Comparison of ENCODE assay signal across 8 cellular contexts in the genomic region with DNA sequence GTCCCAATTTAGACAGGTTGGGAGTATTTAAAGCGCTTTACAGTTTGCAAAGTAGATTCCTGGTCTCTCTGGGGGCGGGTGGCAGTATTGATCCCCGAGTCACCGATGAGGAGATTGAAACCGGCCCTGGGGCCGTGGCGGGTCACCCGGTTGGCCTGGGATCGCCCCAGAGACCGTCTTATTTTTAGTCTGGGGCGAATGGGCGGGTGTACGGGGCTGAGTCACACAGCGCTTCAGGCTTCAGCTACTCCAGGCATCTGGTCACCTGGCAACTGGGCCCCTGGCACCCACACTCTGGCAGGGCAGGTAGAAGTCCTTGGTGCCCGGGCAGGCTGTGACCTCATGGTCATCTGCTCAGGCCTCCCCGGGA. TPM values are rescaled to one million over a fixed set of nuclear protein-coding genes. Genes with fewer than 3 reads are reported as not detected.
DNase-seq lines count a peak whose midpoint lies in the region; ATAC-seq and TF ChIP-seq lines count a peak whose summit lies in the region.

No MANE protein-coding gene starts in this region.

- peaks cover 32 to 41% of the 10 kb centered on the region in 2 donors for H3K4me1 ChIP-seq in mucosa of rectum (ENCODE audit: control insufficient read depth in 2 of 2, insufficient read depth in 2 of 2, low read length in 2 of 2)
- peaks cover 26 to 50% (median 45%) of the 10 kb centered on the region in 4 donors for H3K4me1 ChIP-seq in transverse colon

- 0% methylated on average over 14 of the region's 16 CpGs; no CpG with 5 or more reads in 1 of the 2 donors for WGBS in transverse colon (ENCODE audit: low coverage in 1 of 2), 2 donors

- peaks cover 7% of the 10 kb centered on the region for H3K36me3 Mint-ChIP-seq in activated CD4-positive, alpha-beta T cell treated with anti-CD3 and anti-CD28 coated beads, Interleukin-2, amount 10 ng/mL, durations not matched to agents 7 days and 5 days (ENCODE audit: low read depth)

- peak overlapping the region; percentile 85 to 88 for H3K9ac ChIP-seq in mucosa of rectum (ENCODE audit: low read depth in 1 of 2, low read length in 2 of 2)

- no peaks in the 10 kb centered on the region for H3K27me3 ChIP-seq in mucosa of rectum (ENCODE audit: control insufficient read depth in 2 of 2, insufficient read depth in 2 of 2, low read length in 2 of 2)
- no peaks in the 10 kb centered on the region for H3K27me3 ChIP-seq in transverse colon

- POLR2A ChIA-PET in activated CD4-positive, alpha-beta T cell treated with anti-CD3 and anti-CD28 coated beads, Interleukin-2, amount 10 ng/mL, durations not matched to agents 7 days and 5 days (lab: Charles Lee) = interaction anchor here (0.7 kb wide), 1 partner anchor 37 kb away, joined by 3 read pairs; no protein-coding TSS in a partner anchor

- intact Hi-C loops in transverse colon (cut with DNase I; ENCODE audit: low total_unique reads) = no loop called here

- DNase-seq in GM12864 (ENCODE audit: low read depth) (no peak), HK-2 (ENCODE audit: unreplicated experiment) (peak; percentile 89), epithelial cell of proximal tubule (ENCODE audit: low read depth) (peak; percentile 60), transverse colon (peak; percentile 66)
- peak; percentile 35 for DNase-seq in activated CD4-positive, alpha-beta T cell treated with anti-CD3 and anti-CD28 coated beads, Interleukin-2, amount 10 ng/mL, durations not matched to agents 7 days and 5 days

- peaks cover 38% of the 10 kb centered on the region for H3K4me1 Mint-ChIP-seq in activated CD4-positive, alpha-beta T cell treated with anti-CD3 and anti-CD28 coated beads, Interleukin-2, amount 10 ng/mL, durations not matched to agents 7 days and 5 days

- TF ChIP-seq EP300 in transverse colon (IDR thresholded peaks at IDR 0.05; ENCODE audit: low read depth) = no peak

- H3K27ac ChIP-seq in mucosa of rectum (ENCODE audit: low read depth in 2 of 2, low read length in 2 of 2) (peak overlapping the region; percentile 93 to 96), transverse colon (peak overlapping the region; percentile 91 to 99 (median 96))

- H3K4me3 Mint-ChIP-seq in activated CD4-positive, alpha-beta T cell treated with anti-CD3 and anti-CD28 coated beads, Interleukin-2, amount 10 ng/mL, durations not matched to agents 7 days and 5 days = peak overlapping the region; percentile 76

- ATAC-seq in HG03457 (IDR thresholded peaks at IDR 0.05; ENCODE audit: unreplicated experiment) (no peak), GM19324 (IDR thresholded peaks at IDR 0.05; ENCODE audit: low FRiP score, unreplicated experiment) (no peak)

- no peaks in the 10 kb centered on the region for H3K9me3 ChIP-seq in mucosa of rectum (ENCODE audit: control insufficient read depth in 2 of 2, low read length in 2 of 2)
- no peaks in the 10 kb centered on the region for H3K9me3 ChIP-seq in transverse colon

- H3K9me3 Mint-ChIP-seq in activated CD4-positive, alpha-beta T cell treated with anti-CD3 and anti-CD28 coated beads, Interleukin-2, amount 10 ng/mL, durations not matched to agents 7 days and 5 days = no peaks in the 10 kb centered on the region

- no peaks in the 10 kb centered on the region for H3K27me3 Mint-ChIP-seq in activated CD4-positive, alpha-beta T cell treated with anti-CD3 and anti-CD28 coated beads, Interleukin-2, amount 10 ng/mL, durations not matched to agents 7 days and 5 days

- H3K27ac Mint-ChIP-seq in activated CD4-positive, alpha-beta T cell treated with anti-CD3 and anti-CD28 coated beads, Interleukin-2, amount 10 ng/mL, durations not matched to agents 7 days and 5 days = peak overlapping the region; percentile 86

- CTCF ChIA-PET in activated CD4-positive, alpha-beta T cell treated with anti-CD3 and anti-CD28 coated beads, Interleukin-2, amount 10 ng/mL, durations not matched to agents 7 days and 5 days (lab: Charles Lee) = interaction anchor here (1.0 to 1.7 kb wide), 5 partner anchors 20 to 365 kb away, joined by 3 to 8 read pairs (median 4); partner anchors contain the start of gene ALKBH5

- peaks cover 13 to 29% of the 10 kb centered on the region in 2 donors for H3K36me3 ChIP-seq in mucosa of rectum (ENCODE audit: control insufficient read depth in 2 of 2, insufficient read depth in 2 of 2, low read length in 2 of 2)
- peaks cover 0 to 19% (median 9%) of the 10 kb centered on the region in 4 donors for H3K36me3 ChIP-seq in transverse colon

- TF ChIP-seq CTCF in GM12864 (IDR thresholded peaks at IDR 0.05; ENCODE audit: low read depth, low read length, missing control alignments) = no peak
- TF ChIP-seq CTCF in epithelial cell of proximal tubule (conservative IDR thresholded peaks at IDR 0.05; ENCODE audit: low read depth, low read length) = no peak
- no peak for TF ChIP-seq CTCF in transverse colon (IDR thresholded peaks at IDR 0.05)

- in situ Hi-C loops in transverse colon (cut with MboI; ENCODE audit: low pct_ligation_motif_present in 1 of 4, low pct_unique_long_range_greater_than_20kb in 1 of 4, low sequenced_read_pairs in 3 of 4) = no loop called here

- TF ChIP-seq POLR2A in transverse colon (IDR thresholded peaks at IDR 0.05) = no peak

- peak overlapping the region; percentile 70 for H3K4me3 ChIP-seq in GM12864 (ENCODE audit: low read depth, low read length)
- peak overlapping the region; percentile 85 for H3K4me3 ChIP-seq in epithelial cell of proximal tubule (ENCODE audit: low read depth, low read length)
- H3K4me3 ChIP-seq in mucosa of rectum (ENCODE audit: low read length in 2 of 2) = peak overlapping the region; percentile 83 to 89
- peak overlapping the region; percentile 66 to 91 (median 84) for H3K4me3 ChIP-seq in transverse colon

RNA-seq across cellular contexts. Expression of gene MIEF2, which starts 0.7 kb away (rescaled TPM):
- 1 to 10 TPM; 6.8 to 8.5 TPM for total RNA-seq in activated CD4-positive, alpha-beta T cell treated with anti-CD3 and anti-CD28 coated beads, Interleukin-2, amount 10 ng/mL, durations not matched to agents 7 days and 5 days
- 43.1 and 48.0 TPM in 2 replicates for total RNA-seq in epithelial cell of proximal tubule
- total RNA-seq in transverse colon = 10 to 100 TPM in 3 of 4 donors, 1 to 10 TPM in 1; 7.4 to 48.0 (median 21.0) TPM

RNA-seq across cellular contexts. Expression of gene FLII, which starts 2.6 kb away (rescaled TPM):
- 100 to 1,000 TPM; 323 to 328 TPM for total RNA-seq in activated CD4-positive, alpha-beta T cell treated with anti-CD3 and anti-CD28 coated beads, Interleukin-2, amount 10 ng/mL, durations not matched to agents 7 days and 5 days
- total RNA-seq in epithelial cell of proximal tubule (425 and 531 TPM in 2 replicates), transverse colon (100 to 1,000 TPM; 365 to 919 (median 428) TPM)

RNA-seq across cellular contexts. Expression of gene LLGL1, which starts 35.7 kb away (rescaled TPM):
- 10 to 100 TPM; 24.7 to 24.9 TPM for total RNA-seq in activated CD4-positive, alpha-beta T cell treated with anti-CD3 and anti-CD28 coated beads, Interleukin-2, amount 10 ng/mL, durations not matched to agents 7 days and 5 days
- 46.1 and 65.3 TPM in 2 replicates for total RNA-seq in epithelial cell of proximal tubule
- total RNA-seq in transverse colon = 10 to 100 TPM; 11.1 to 18.0 (median 14.9) TPM

RNA-seq across cellular contexts. Expression of gene TOP3A, which starts 53.7 kb away (rescaled TPM):
- 10 to 100 TPM; 57.6 to 62.8 TPM for total RNA-seq in activated CD4-positive, alpha-beta T cell treated with anti-CD3 and anti-CD28 coated beads, Interleukin-2, amount 10 ng/mL, durations not matched to agents 7 days and 5 days
- total RNA-seq in epithelial cell of proximal tubule (31.0 and 49.2 TPM in 2 replicates), transverse colon (10 to 100 TPM; 12.0 to 79.0 (median 32.1) TPM)

RNA-seq across cellular contexts. Expression of gene SMCR8, which starts 54.0 kb away (rescaled TPM):
- 10 to 100 TPM; 25.0 to 25.8 TPM for total RNA-seq in activated CD4-positive, alpha-beta T cell treated with anti-CD3 and anti-CD28 coated beads, Interleukin-2, amount 10 ng/mL, durations not matched to agents 7 days and 5 days
- total RNA-seq in epithelial cell of proximal tubule = 9.5 and 11.1 TPM in 2 replicates
- total RNA-seq in transverse colon = 10 to 100 TPM; 12.1 to 20.6 (median 19.6) TPM
